Comparison of ENCODE assay signal across 18 cellular contexts in genomic region chr10:64379898-64380297, GRCh38.
DNase-seq lines count a peak whose midpoint lies in the region; ATAC-seq, FAIRE-seq and TF ChIP-seq lines count a peak whose summit lies in the region.
"Had no signal": no experiment of that assay in that cellular context is flagged by ENCODE, and none has a peak within 500 bp of the region (broad histone marks: within the 10 kb centered on the region; RNA-seq: fewer than 3 reads in every experiment).

No MANE protein-coding gene starts in this region.

- intact Hi-C loops in K562 (cut with micrococcal nuclease), result no loop called here
- intact Hi-C loops in mucosa of descending colon (cut with DNase I, micrococcal nuclease), result no loop called here

- H3K9me3 ChIP-seq in Karpas-422 (ENCODE audit: low read length) (no peaks in the 10 kb centered on the region), K562 (replicated peaks; ENCODE audit: control insufficient read depth, insufficient read depth, low read depth, low read length) (no peaks in the 10 kb centered on the region), mucosa of descending colon (no peaks in the 10 kb centered on the region)
- H3K9me3 ChIP-seq: BLaER1, lower lobe of right lung had no signal

- H3K4me3 ChIP-seq in Karpas-422 (ENCODE audit: low read length), result no peak overlapping the region
- no peak overlapping the region for H3K4me3 ChIP-seq in K562
- no peak overlapping the region for H3K4me3 ChIP-seq in mucosa of descending colon
- H3K4me3 ChIP-seq: BLaER1, lower lobe of right lung had no signal

- no peaks in the 10 kb centered on the region for H3K9me2 ChIP-seq in Karpas-422 (replicated peaks; ENCODE audit: insufficient read depth, low read length)

- no peak for TF ChIP-seq POLR2A in K562 (conservative IDR thresholded peaks at IDR 0.05)

- no peak for TF ChIP-seq EP300 in K562 (IDR thresholded peaks at IDR 0.05; ENCODE audit: low read length)

- H3K9ac ChIP-seq in Karpas-422 (ENCODE audit: low read length), result no peak overlapping the region
- H3K9ac ChIP-seq in K562 (ENCODE audit: insufficient read depth in 1 of 2, low read depth in 2 of 2, low read length in 2 of 2), result no peak overlapping the region
- H3K9ac ChIP-seq: BLaER1 had no signal

- H2AFZ ChIP-seq in Karpas-422 (ENCODE audit: low read length), result no peak overlapping the region
- H2AFZ ChIP-seq in K562 (ENCODE audit: low read depth, low read length), result no peak overlapping the region

- peak; percentile 30 for DNase-seq in ELF-1 (ENCODE audit: low read depth, low spot score)
- DNase-seq in Karpas-422, result peak; percentile 47
- DNase-seq in K562 (ENCODE audit: extremely low read depth in 1 of 4, low spot score in 3 of 4), result peak in 2 of 4 experiments; percentile 9 to 18
- DNase-seq in mucosa of descending colon, result peak in 1 of 3 donors; percentile 35
- no peak for DNase-seq in COLO668 (lab: John Stamatoyannopoulos, UW; ENCODE audit: unreplicated experiment)
- DNase-seq: activated CD4-positive, alpha-beta T cell treated with anti-CD3 and anti-CD28 coated beads, Interleukin-2, amount 50 U/mL, for 48 hours; anterior cingulate cortex; EL; lower lobe of right lung; natural killer cell; NCI-H2029 treated with DMSO at 0.1 percent for 48 hours; NCI-H526 treated with DMSO at 0.1 percent for 48 hours; T-helper 9 cell had no signal

- H3K27me3 ChIP-seq in Karpas-422 (ENCODE audit: low read length) (no peaks in the 10 kb centered on the region), K562 (ENCODE audit: control insufficient read depth in 2 of 2, insufficient read depth in 2 of 2, low read length in 2 of 2) (no peaks in the 10 kb centered on the region)
- H3K27me3 ChIP-seq: BLaER1 had no signal

- H3K4me2 ChIP-seq in Karpas-422 (ENCODE audit: low read depth, low read length, poor library complexity, severe bottlenecking), result no peak overlapping the region
- no peak overlapping the region for H3K4me2 ChIP-seq in K562 (ENCODE audit: insufficient read depth, low read length)
- H3K4me2 ChIP-seq: BLaER1 had no signal

- H3K9me1 ChIP-seq in K562 (ENCODE audit: control insufficient read depth, insufficient read depth, low read length), result no peaks in the 10 kb centered on the region

- no TSS peak for BruUV-seq in K562 (replicated peaks; lab: Mats Ljungman, UMichigan)

- TF ChIP-seq RAD21 in K562 (CRISPR knock-in tag; conservative IDR thresholded peaks at IDR 0.05 in 1 of 2, IDR thresholded peaks at IDR 0.05 in 1 of 2), result no peak

- POLR2A ChIA-PET in K562 (lab: Yijun Ruan, JAX), result no interaction called here

- H3K4me1 ChIP-seq in Karpas-422 (ENCODE audit: low read length) (no peaks in the 10 kb centered on the region), K562 (replicated peaks in 1 of 2; ENCODE audit: control insufficient read depth in 2 of 2, insufficient read depth in 2 of 2, low read length in 2 of 2) (no peaks in the 10 kb centered on the region), mucosa of descending colon (ENCODE audit: low read depth) (no peaks in the 10 kb centered on the region)
- H3K4me1 ChIP-seq: BLaER1, lower lobe of right lung had no signal

- FAIRE-seq in K562 (lab: Jason Lieb, UNC), result no peak

- ATAC-seq in K562 (peak; percentile 39; the same call in 1 of the 3 replicates), mucosa of descending colon (peak; percentile 68), HG03469 (IDR thresholded peaks at IDR 0.05; ENCODE audit: unreplicated experiment) (no peak), HG03159 (IDR thresholded peaks at IDR 0.05; ENCODE audit: unreplicated experiment) (no peak)
- ATAC-seq: activated T-helper 17 cell treated with anti-CD3 and anti-CD28 coated beads, Interleukin-2, amount 50 U/mL, for 72 hours; lower lobe of right lung; natural killer cell; Right ventricle myocardium inferior had no signal

- in situ Hi-C loops in K562 (cut with MboI), result no loop called here

- no peaks in the 10 kb centered on the region for H3K36me3 ChIP-seq in Karpas-422 (ENCODE audit: insufficient read depth, low read length)
- H3K36me3 ChIP-seq in K562 (ENCODE audit: control insufficient read depth, insufficient read depth, low read length), result no peaks in the 10 kb centered on the region
- H3K36me3 ChIP-seq in mucosa of descending colon (ENCODE audit: low read depth), result no peaks in the 10 kb centered on the region
- H3K36me3 ChIP-seq: BLaER1, lower lobe of right lung had no signal

- CTCF ChIA-PET in K562 (lab: Yijun Ruan, JAX; ENCODE audit: low intra/inter-chr PET ratio), result no interaction called here

- H3K27ac ChIP-seq in Karpas-422 (ENCODE audit: low read length) (no peak overlapping the region), K562 (ENCODE audit: extremely low read depth, low read depth, low read length) (no peak overlapping the region)
- H3K27ac ChIP-seq: BLaER1, lower lobe of right lung had no signal

- no peaks in the 10 kb centered on the region for H3K79me2 ChIP-seq in Karpas-422 (ENCODE audit: low read length)
- no peaks in the 10 kb centered on the region for H3K79me2 ChIP-seq in K562 (ENCODE audit: control insufficient read depth, insufficient read depth, low read length)

- TF ChIP-seq CTCF in K562 (IDR thresholded peaks at IDR 0.05 in 2 of 3, conservative IDR thresholded peaks at IDR 0.05 in 1 of 3; ENCODE audit: insufficient read depth in 2 of 3, low read depth in 1 of 3, low read length in 3 of 3) (peak in 2 of 3 experiments; percentile 13 to 32; a peak in 2 of 6 replicates), mucosa of descending colon (IDR thresholded peaks at IDR 0.05) (no peak)

- H4K20me1 ChIP-seq in Karpas-422 (ENCODE audit: insufficient read depth, low read depth, low read length) (no peaks in the 10 kb centered on the region), K562 (replicated peaks; ENCODE audit: control insufficient read depth, insufficient read depth, low read length) (no peaks in the 10 kb centered on the region)
- H4K20me1 ChIP-seq: BLaER1 had no signal

TF ChIP-seq in K562, 482 proteins besides CTCF, POLR2A, EP300 and RAD21:
- TF ChIP-seq CHD1 (IDR thresholded peaks at IDR 0.05; ENCODE audit: low read length) (no peak), WHSC1 (IDR thresholded peaks at IDR 0.05; ENCODE audit: low read length) (no peak), KHSRP (IDR thresholded peaks at IDR 0.05) (no peak), ZFP91 (CRISPR knock-in tag; IDR thresholded peaks at IDR 0.05) (no peak), TAF15 (IDR thresholded peaks at IDR 0.05; ENCODE audit: low read depth, low read length) (no peak), ZKSCAN8 (CRISPR knock-in tag; IDR thresholded peaks at IDR 0.05) (no peak)
- TF ChIP-seq, protein P1, sequence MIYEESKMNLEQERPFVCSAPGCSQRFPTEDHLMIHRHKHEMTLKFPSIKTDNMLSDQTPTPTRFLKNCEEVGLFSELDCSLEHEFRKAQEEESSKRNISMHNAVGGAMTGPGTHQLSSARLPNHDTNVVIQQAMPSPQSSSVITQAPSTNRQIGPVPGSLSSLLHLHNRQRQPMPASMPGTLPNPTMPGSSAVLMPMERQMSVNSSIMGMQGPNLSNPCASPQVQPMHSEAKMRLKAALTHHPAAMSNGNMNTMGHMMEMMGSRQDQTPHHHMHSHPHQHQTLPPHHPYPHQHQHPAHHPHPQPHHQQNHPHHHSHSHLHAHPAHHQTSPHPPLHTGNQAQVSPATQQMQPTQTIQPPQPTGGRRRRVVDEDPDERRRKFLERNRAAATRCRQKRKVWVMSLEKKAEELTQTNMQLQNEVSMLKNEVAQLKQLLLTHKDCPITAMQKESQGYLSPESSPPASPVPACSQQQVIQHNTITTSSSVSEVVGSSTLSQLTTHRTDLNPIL (CRISPR knock-in tag; IDR thresholded peaks at IDR 0.05), result no peak

Comparison
In these comparisons a context has a peak if more than half of its experiments do, and no peak if none do; other contexts are left out.
1. ATAC-seq: peak in K562 (single experiment) and mucosa of descending colon (single experiment); none in HG03469 (single experiment) and HG03159 (single experiment).